ENCODE assay signal across 1 cellular context in genomic region chrX:40468033-40468979, GRCh38.
TF ChIP-seq lines count a peak whose summit lies in the region.

No MANE protein-coding gene starts in this region.

TF ChIP-seq in H1, 55 proteins besides CTCF, POLR2A, EP300 and RAD21 (continued from another document):
- TF ChIP-seq, protein P1, sequence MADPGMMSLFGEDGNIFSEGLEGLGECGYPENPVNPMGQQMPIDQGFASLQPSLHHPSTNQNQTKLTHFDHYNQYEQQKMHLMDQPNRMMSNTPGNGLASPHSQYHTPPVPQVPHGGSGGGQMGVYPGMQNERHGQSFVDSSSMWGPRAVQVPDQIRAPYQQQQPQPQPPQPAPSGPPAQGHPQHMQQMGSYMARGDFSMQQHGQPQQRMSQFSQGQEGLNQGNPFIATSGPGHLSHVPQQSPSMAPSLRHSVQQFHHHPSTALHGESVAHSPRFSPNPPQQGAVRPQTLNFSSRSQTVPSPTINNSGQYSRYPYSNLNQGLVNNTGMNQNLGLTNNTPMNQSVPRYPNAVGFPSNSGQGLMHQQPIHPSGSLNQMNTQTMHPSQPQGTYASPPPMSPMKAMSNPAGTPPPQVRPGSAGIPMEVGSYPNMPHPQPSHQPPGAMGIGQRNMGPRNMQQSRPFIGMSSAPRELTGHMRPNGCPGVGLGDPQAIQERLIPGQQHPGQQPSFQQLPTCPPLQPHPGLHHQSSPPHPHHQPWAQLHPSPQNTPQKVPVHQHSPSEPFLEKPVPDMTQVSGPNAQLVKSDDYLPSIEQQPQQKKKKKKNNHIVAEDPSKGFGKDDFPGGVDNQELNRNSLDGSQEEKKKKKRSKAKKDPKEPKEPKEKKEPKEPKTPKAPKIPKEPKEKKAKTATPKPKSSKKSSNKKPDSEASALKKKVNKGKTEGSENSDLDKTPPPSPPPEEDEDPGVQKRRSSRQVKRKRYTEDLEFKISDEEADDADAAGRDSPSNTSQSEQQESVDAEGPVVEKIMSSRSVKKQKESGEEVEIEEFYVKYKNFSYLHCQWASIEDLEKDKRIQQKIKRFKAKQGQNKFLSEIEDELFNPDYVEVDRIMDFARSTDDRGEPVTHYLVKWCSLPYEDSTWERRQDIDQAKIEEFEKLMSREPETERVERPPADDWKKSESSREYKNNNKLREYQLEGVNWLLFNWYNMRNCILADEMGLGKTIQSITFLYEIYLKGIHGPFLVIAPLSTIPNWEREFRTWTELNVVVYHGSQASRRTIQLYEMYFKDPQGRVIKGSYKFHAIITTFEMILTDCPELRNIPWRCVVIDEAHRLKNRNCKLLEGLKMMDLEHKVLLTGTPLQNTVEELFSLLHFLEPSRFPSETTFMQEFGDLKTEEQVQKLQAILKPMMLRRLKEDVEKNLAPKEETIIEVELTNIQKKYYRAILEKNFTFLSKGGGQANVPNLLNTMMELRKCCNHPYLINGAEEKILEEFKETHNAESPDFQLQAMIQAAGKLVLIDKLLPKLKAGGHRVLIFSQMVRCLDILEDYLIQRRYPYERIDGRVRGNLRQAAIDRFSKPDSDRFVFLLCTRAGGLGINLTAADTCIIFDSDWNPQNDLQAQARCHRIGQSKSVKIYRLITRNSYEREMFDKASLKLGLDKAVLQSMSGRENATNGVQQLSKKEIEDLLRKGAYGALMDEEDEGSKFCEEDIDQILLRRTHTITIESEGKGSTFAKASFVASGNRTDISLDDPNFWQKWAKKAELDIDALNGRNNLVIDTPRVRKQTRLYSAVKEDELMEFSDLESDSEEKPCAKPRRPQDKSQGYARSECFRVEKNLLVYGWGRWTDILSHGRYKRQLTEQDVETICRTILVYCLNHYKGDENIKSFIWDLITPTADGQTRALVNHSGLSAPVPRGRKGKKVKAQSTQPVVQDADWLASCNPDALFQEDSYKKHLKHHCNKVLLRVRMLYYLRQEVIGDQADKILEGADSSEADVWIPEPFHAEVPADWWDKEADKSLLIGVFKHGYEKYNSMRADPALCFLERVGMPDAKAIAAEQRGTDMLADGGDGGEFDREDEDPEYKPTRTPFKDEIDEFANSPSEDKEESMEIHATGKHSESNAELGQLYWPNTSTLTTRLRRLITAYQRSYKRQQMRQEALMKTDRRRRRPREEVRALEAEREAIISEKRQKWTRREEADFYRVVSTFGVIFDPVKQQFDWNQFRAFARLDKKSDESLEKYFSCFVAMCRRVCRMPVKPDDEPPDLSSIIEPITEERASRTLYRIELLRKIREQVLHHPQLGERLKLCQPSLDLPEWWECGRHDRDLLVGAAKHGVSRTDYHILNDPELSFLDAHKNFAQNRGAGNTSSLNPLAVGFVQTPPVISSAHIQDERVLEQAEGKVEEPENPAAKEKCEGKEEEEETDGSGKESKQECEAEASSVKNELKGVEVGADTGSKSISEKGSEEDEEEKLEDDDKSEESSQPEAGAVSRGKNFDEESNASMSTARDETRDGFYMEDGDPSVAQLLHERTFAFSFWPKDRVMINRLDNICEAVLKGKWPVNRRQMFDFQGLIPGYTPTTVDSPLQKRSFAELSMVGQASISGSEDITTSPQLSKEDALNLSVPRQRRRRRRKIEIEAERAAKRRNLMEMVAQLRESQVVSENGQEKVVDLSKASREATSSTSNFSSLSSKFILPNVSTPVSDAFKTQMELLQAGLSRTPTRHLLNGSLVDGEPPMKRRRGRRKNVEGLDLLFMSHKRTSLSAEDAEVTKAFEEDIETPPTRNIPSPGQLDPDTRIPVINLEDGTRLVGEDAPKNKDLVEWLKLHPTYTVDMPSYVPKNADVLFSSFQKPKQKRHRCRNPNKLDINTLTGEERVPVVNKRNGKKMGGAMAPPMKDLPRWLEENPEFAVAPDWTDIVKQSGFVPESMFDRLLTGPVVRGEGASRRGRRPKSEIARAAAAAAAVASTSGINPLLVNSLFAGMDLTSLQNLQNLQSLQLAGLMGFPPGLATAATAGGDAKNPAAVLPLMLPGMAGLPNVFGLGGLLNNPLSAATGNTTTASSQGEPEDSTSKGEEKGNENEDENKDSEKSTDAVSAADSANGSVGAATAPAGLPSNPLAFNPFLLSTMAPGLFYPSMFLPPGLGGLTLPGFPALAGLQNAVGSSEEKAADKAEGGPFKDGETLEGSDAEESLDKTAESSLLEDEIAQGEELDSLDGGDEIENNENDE (IDR thresholded peaks at IDR 0.05; ENCODE audit: insufficient replicate concordance, low read length), result no peak
